Comparison of ENCODE assay signal across 8 cellular contexts in the genomic region with DNA sequence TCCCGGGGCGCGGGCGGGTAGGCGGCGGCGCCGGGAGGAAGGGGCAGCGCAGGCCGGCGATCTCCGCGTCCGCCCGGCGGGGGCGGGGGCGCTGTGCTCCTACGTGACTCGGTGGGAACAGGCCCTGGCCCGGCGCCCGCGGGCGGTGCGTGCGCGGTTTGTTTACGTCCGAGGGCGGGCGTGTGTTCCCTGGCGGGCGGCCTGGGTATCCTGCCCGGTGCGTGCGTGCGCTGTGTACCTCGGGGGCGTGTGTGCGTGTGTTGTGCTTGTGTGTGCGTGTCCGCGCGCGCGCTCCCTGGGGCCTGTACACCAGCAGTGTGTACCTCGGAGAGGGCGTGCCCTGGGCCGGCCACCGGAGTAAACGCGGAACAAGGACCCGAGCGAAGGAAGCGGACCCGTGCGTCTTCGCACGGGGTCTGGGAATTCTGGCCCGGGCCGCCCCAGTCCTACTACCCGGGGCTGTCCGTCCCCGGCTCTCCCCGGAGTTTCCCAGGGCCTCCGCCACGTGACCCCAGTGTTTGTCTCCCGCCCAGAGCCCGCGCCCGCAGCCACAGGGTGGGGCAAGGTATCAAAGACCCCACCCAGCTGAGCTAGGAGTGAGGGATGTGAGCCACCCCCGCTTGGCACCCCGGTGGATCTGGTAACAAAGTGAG. TPM values are rescaled to one million over a fixed set of nuclear protein-coding genes. Genes with fewer than 3 reads are reported as not detected.
DNase-seq lines count a peak whose midpoint lies in the region; ATAC-seq, FAIRE-seq and TF ChIP-seq lines count a peak whose summit lies in the region.

No MANE protein-coding gene starts in this region.

- H3K9me3 ChIP-seq in iPS DF 6.9 (ENCODE audit: control insufficient read depth, insufficient read depth, low read length) (no peaks in the 10 kb centered on the region), sigmoid colon (no peaks in the 10 kb centered on the region)

- DNase-seq in GM18507 (ENCODE audit: extremely low spot score, insufficient read length, low read depth), result no peak
- peak; percentile 20 to 80 (median 38) for DNase-seq in T-helper 2 cell
- DNase-seq in astrocyte of the spinal cord (ENCODE audit: low read depth, low spot score), result peak; percentile 90
- no peak for DNase-seq in iPS DF 6.9 (ENCODE audit: low read depth, low spot score)
- DNase-seq in sigmoid colon, result peak; percentile 97

- H3K4me1 ChIP-seq in ACC112 (ENCODE audit: control insufficient read depth, insufficient read depth, low read length, unreplicated experiment) (peaks cover 16% of the 10 kb centered on the region), iPS DF 6.9 (ENCODE audit: control insufficient read depth, insufficient read depth, low read length) (peaks cover 3% of the 10 kb centered on the region; the same call in 1 of the 2 replicates), sigmoid colon (peaks cover 0 to 41% (median 36%) of the 10 kb centered on the region in 4 donors)

- H3K27ac ChIP-seq in ACC112 (ENCODE audit: low read depth, low read length), result peak overlapping the region; percentile 96
- H3K27ac ChIP-seq in iPS DF 6.9 (ENCODE audit: low read length), result no peak overlapping the region
- H3K27ac ChIP-seq in sigmoid colon, result peak overlapping the region; percentile 97 to 100 (median 98)

- peak; percentile 44 for FAIRE-seq in GM18507 (lab: Jason Lieb, UNC)

- H3K27me3 ChIP-seq in ACC112 (ENCODE audit: insufficient read depth, low read length) (no peaks in the 10 kb centered on the region), iPS DF 6.9 (ENCODE audit: control insufficient read depth, insufficient read depth, low read length) (no peaks in the 10 kb centered on the region), sigmoid colon (no peaks in the 10 kb centered on the region)

- TF ChIP-seq CTCF in astrocyte of the spinal cord (IDR thresholded peaks at IDR 0.05; ENCODE audit: low read depth, low read length), result no peak
- TF ChIP-seq CTCF in sigmoid colon (IDR thresholded peaks at IDR 0.05), result peak in 1 of 4 experiments; percentile 12

- in situ Hi-C loops in astrocyte of the spinal cord (cut with HindIII; ENCODE audit: low sequenced_read_pairs), result no loop called here

- no CpG with 5 or more reads among the region's 74 CpGs for WGBS in iPS DF 6.9 (ENCODE audit: insufficient coverage, insufficient read length)
- 0 to 1% methylated on average over 74 of the region's 74 CpGs for WGBS in sigmoid colon, 2 donors

- intact Hi-C loops in sigmoid colon (cut with DNase I), result loop anchor here (1.0 to 5.0 kb wide), 4 partner anchors 70 to 305 kb away; a partner anchor contains a TSS

- no peak overlapping the region for H2AFZ ChIP-seq in ACC112 (ENCODE audit: low read length, unreplicated experiment)

- H3K36me3 ChIP-seq in ACC112 (ENCODE audit: insufficient read depth, low read length) (no peaks in the 10 kb centered on the region), iPS DF 6.9 (ENCODE audit: control insufficient read depth, insufficient read depth, low read length) (no peaks in the 10 kb centered on the region), sigmoid colon (no peaks in the 10 kb centered on the region)

- peaks cover 38% of the 10 kb centered on the region for H3K79me2 ChIP-seq in ACC112 (ENCODE audit: control insufficient read depth, insufficient read depth, low read length, unreplicated experiment)

- no peak for TF ChIP-seq POLR2A in sigmoid colon (IDR thresholded peaks at IDR 0.05)

- H3K4me3 ChIP-seq in ACC112 (ENCODE audit: low read depth, low read length) (peak overlapping the region; percentile 91), astrocyte of the spinal cord (ENCODE audit: low read depth, low read length) (peak overlapping the region; percentile 68), iPS DF 6.9 (ENCODE audit: low read length) (peak overlapping the region; percentile 76), sigmoid colon (peak overlapping the region; percentile 80 to 92 (median 86))

- ATAC-seq in HG03571 (IDR thresholded peaks at IDR 0.05; ENCODE audit: unreplicated experiment), result peak; percentile 22
- ATAC-seq in GM19328 (IDR thresholded peaks at IDR 0.05; ENCODE audit: unreplicated experiment), result no peak

- TF ChIP-seq EP300 in sigmoid colon (IDR thresholded peaks at IDR 0.05), result peak; percentile 77 to 99 (median 94)

RNA-seq across cellular contexts. Expression of a gene that starts 0.8 kb away (rescaled TPM):
- 100 to 1,000 TPM in 1 of 4 donors, 10 to 100 TPM in 3; 15.3 to 104 (median 26.1) TPM for total RNA-seq in sigmoid colon
- 10 to 100 TPM; 18.5 to 41.4 (median 35.4) TPM for polyA plus RNA-seq in sigmoid colon

RNA-seq across cellular contexts. Expression of a gene that starts 20.9 kb away (rescaled TPM):
- 10 to 100 TPM; 10.7 to 36.2 (median 26.5) TPM for total RNA-seq in sigmoid colon
- polyA plus RNA-seq in sigmoid colon, result 10 to 100 TPM in 1 of 3 donors, 1 to 10 TPM in 2; 6.6 to 21.1 (median 8.6) TPM

Comparison
In these comparisons a context has a peak if more than half of its experiments do, and no peak if none do; other contexts are left out.
1. DNase-seq: peak in T-helper 2 cell (5 of 5), astrocyte of the spinal cord (single experiment) and sigmoid colon (single experiment); none in GM18507 (single experiment) and iPS DF 6.9 (single experiment).
2. Peak in every context shown above with its lines, with median percentiles within 50 percentile points of each other: H3K4me3 ChIP-seq.